Comparison of ENCODE assay signal across 16 cellular contexts in genomic region chr1:3630914-3631313, GRCh38. TPM values are rescaled to one million over a fixed set of nuclear protein-coding genes. Genes with fewer than 3 reads are reported as not detected.
"Had no signal": no experiment of that assay in that cellular context is flagged by ENCODE, and none has a peak within 500 bp of the region (broad histone marks: within the 10 kb centered on the region; RNA-seq: fewer than 3 reads in every experiment).

No MANE protein-coding gene starts in this region.

- H3K4me1 ChIP-seq: breast epithelium had no signal

- H3K9me3 ChIP-seq: ascending aorta, breast epithelium, gastrocnemius medialis had no signal

- H3K4me3 Mint-ChIP-seq: activated B cell treated with CpG ODN at 0.5 μM for 24 hours; activated naive CD8-positive, alpha-beta T cell treated with anti-CD3 and anti-CD28 coated beads, Interleukin-2, amount 50 U/mL, for 24 hours; stimulated activated memory B cell treated with anti-CD40 and anti-IgM and Interleukin-4, amounts not matched to agents 10 μg/mL and 1 μg/mL and 100 μg/mL, for 72 hours; T-helper 17 cell had no signal

- H3K27me3 Mint-ChIP-seq: activated B cell treated with CpG ODN at 0.5 μM for 24 hours; activated naive CD8-positive, alpha-beta T cell treated with anti-CD3 and anti-CD28 coated beads, Interleukin-2, amount 50 U/mL, for 24 hours; naive B cell; stimulated activated memory B cell treated with anti-CD40 and anti-IgM and Interleukin-4, amounts not matched to agents 10 μg/mL and 1 μg/mL and 100 μg/mL, for 72 hours; T-helper 17 cell had no signal

- H3K27me3 ChIP-seq: ascending aorta, breast epithelium, gastrocnemius medialis had no signal

- H3K9me3 Mint-ChIP-seq: activated B cell treated with CpG ODN at 0.5 μM for 24 hours; activated naive CD8-positive, alpha-beta T cell treated with anti-CD3 and anti-CD28 coated beads, Interleukin-2, amount 50 U/mL, for 24 hours; naive B cell; stimulated activated memory B cell treated with anti-CD40 and anti-IgM and Interleukin-4, amounts not matched to agents 10 μg/mL and 1 μg/mL and 100 μg/mL, for 72 hours had no signal

- H3K27ac Mint-ChIP-seq: activated naive CD8-positive, alpha-beta T cell treated with anti-CD3 and anti-CD28 coated beads, Interleukin-2, amount 50 U/mL, for 24 hours; T-helper 17 cell had no signal

- H3K4me3 ChIP-seq: ascending aorta, breast epithelium, gastrocnemius medialis had no signal

- DNase-seq: activated B cell treated with CpG ODN at 0.5 μM for 24 hours; activated CD4-positive, alpha-beta T cell treated with anti-CD3 and anti-CD28 coated beads for 48 hours; activated naive CD4-positive, alpha-beta T cell treated with Interleukin-2 at 50 U/mL for 16 hours; activated naive CD8-positive, alpha-beta T cell treated with anti-CD3 and anti-CD28 coated beads, Interleukin-2, amount 50 U/mL, for 24 hours; cerebellar nuclear complex; gastrocnemius medialis; mammary epithelial cell; naive B cell; retina; T-helper 17 cell had no signal

- H3K27ac ChIP-seq: ascending aorta, breast epithelium, epithelial cell of prostate, gastrocnemius medialis had no signal

RNA-seq across cellular contexts. Expression of gene TP73, which starts 21.4 kb away (rescaled TPM):
- total RNA-seq: ascending aorta, dermis blood vessel endothelial cell, mononuclear cell had no signal
